In the genomic region with DNA sequence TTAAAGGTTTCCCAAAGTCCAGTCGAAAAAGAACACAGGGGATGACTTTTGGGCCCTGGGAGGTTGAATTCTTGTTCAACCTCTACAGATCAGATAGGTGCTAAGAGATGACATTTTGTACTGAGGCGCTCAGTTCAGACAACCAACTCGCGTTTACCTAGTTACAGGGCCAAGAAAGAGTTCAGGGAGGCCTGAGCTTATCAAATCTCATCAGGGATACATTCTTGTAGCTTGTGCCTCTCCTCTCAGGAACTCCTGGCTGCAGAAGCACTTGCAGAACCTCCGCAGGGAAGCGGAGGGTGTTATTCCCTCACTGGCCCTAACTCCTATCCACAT, we compare ENCODE assay signal across 8 cellular contexts. TPM values are rescaled to one million over a fixed set of nuclear protein-coding genes. Genes with fewer than 3 reads are reported as not detected.
DNase-seq lines count a peak whose midpoint lies in the region; ATAC-seq and TF ChIP-seq lines count a peak whose summit lies in the region.

No MANE protein-coding gene starts in this region.

- H3K4me1 ChIP-seq in NT2/D1 (ENCODE audit: insufficient read depth, insufficient read length), result no peaks in the 10 kb centered on the region
- H3K4me1 ChIP-seq in endocrine pancreas (ENCODE audit: control insufficient read depth, insufficient read depth, low read length), result peaks cover 8% of the 10 kb centered on the region

- DNase-seq in CD14-positive monocyte (ENCODE audit: low spot score) (no peak), NT2/D1 (ENCODE audit: low read depth, low spot score) (no peak), nephron progenitor cell (no peak), HCEC 1CT (no peak), NCI-H345 (lab: John Stamatoyannopoulos, UW) (no peak), RPMI8226 (no peak)

- intact Hi-C loops in CD14-positive monocyte (cut with micrococcal nuclease), result loop anchor here (2.0 to 10.0 kb wide), 5 partner anchors 21 to 257 kb away; a partner anchor contains a TSS

- H3K4me3 Mint-ChIP-seq in CD14-positive monocyte (peak overlapping the region; percentile 98 to 99), nephron progenitor cell (peak overlapping the region; percentile 95)

- TF ChIP-seq CTCF in CD14-positive monocyte (IDR thresholded peaks at IDR 0.05) (no peak), nephron progenitor cell (IDR thresholded peaks at IDR 0.05) (no peak)

- H3K9me3 Mint-ChIP-seq in CD14-positive monocyte (peaks cover 30 to 79% (median 53%) of the 10 kb centered on the region in 7 donors), nephron progenitor cell (peaks cover 72% of the 10 kb centered on the region)

- H3K27ac Mint-ChIP-seq in CD14-positive monocyte (peak overlapping the region in 6 of 7 donors; percentile 95 to 97 (median 96)), nephron progenitor cell (no peak overlapping the region)

- peaks cover 40% of the 10 kb centered on the region for H3K36me3 ChIP-seq in NT2/D1 (ENCODE audit: insufficient read depth, insufficient read length, low read length)
- H3K36me3 ChIP-seq in endocrine pancreas (ENCODE audit: control insufficient read depth, insufficient read depth, low read length), result peaks cover 22% of the 10 kb centered on the region

- no peak for ATAC-seq in HG03378 (IDR thresholded peaks at IDR 0.05; ENCODE audit: unreplicated experiment)

- H3K27me3 ChIP-seq in NT2/D1 (ENCODE audit: insufficient read depth, insufficient read length), result no peaks in the 10 kb centered on the region
- H3K27me3 ChIP-seq in endocrine pancreas (ENCODE audit: control insufficient read depth, insufficient read depth, low read length), result no peaks in the 10 kb centered on the region

- peaks cover 21% of the 10 kb centered on the region for H3K4me1 Mint-ChIP-seq in CD14-positive monocyte
- peaks cover 23% of the 10 kb centered on the region for H3K4me1 Mint-ChIP-seq in nephron progenitor cell

- H3K9me3 ChIP-seq in NT2/D1 (ENCODE audit: insufficient read depth, low read length) (no peaks in the 10 kb centered on the region), endocrine pancreas (ENCODE audit: control insufficient read depth, low read length) (peaks cover 2% of the 10 kb centered on the region)

- H3K27me3 Mint-ChIP-seq in CD14-positive monocyte (ENCODE audit: low read depth in 3 of 3) (peaks cover 0 to 2% (median 2%) of the 10 kb centered on the region in 3 donors), nephron progenitor cell (ENCODE audit: low read depth, poor library complexity) (peaks cover 10% of the 10 kb centered on the region)

- H3K36me3 Mint-ChIP-seq in CD14-positive monocyte (peaks cover 41 to 50% of the 10 kb centered on the region in 2 donors), nephron progenitor cell (ENCODE audit: low read depth) (peaks cover 66% of the 10 kb centered on the region)

- H3K4me3 ChIP-seq in NT2/D1 (ENCODE audit: insufficient read length, low read depth), result peak overlapping the region; percentile 93
- peak overlapping the region; percentile 87 for H3K4me3 ChIP-seq in endocrine pancreas (ENCODE audit: control insufficient read depth, insufficient read depth, low read length)

- H3K9ac ChIP-seq in NT2/D1 (ENCODE audit: insufficient read length, low read depth) (peak overlapping the region; percentile 95), endocrine pancreas (ENCODE audit: control insufficient read depth, insufficient read depth, low read length) (peak overlapping the region; percentile 99)

RNA-seq across cellular contexts. Expression of a gene that starts 0.8 kb away (rescaled TPM):
- polyA plus RNA-seq in CD14-positive monocyte, result 1 to 10 TPM; 1.9 to 2.9 TPM

RNA-seq across cellular contexts. Expression of a gene that starts 20.0 kb away (rescaled TPM):
- 1 to 10 TPM; 4.0 to 4.5 TPM for polyA plus RNA-seq in CD14-positive monocyte

RNA-seq across cellular contexts. Expression of a gene that starts 22.0 kb away (rescaled TPM):
- 10 to 100 TPM; 10.2 to 10.5 TPM for polyA plus RNA-seq in CD14-positive monocyte

RNA-seq across cellular contexts. Expression of a gene that starts 38.4 kb away (rescaled TPM):
- not detected for polyA plus RNA-seq in CD14-positive monocyte
